In the genomic region with DNA sequence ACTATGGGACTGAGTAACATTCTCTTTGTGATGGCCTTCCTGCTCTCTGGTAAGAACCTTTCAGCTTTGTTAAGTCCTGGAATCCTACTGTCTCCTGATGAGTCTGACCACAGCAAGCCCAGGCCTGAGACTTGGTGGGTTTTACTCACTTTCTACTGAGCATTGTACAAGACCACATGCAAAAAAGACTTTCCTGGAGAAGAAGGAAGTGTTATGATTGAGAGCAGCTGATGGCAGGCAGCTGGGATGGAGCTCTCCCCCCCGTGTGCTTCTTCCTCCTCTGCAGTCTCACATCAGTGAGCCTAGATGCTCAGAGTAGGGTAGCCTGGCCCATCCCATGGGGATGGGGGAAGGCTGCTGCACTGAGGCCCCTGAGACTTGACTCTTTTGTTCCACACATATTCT, we compare ENCODE assay signal across 10 cellular contexts. TPM values are rescaled to one million over a fixed set of nuclear protein-coding genes. Genes with fewer than 3 reads are reported as not detected.
DNase-seq lines count a peak whose midpoint lies in the region; ATAC-seq, FAIRE-seq and TF ChIP-seq lines count a peak whose summit lies in the region.
"Had no signal": no experiment of that assay in that cellular context is flagged by ENCODE, and none has a peak within 500 bp of the region (broad histone marks: within the 10 kb centered on the region; RNA-seq: fewer than 3 reads in every experiment).

No MANE protein-coding gene starts in this region.

- no peaks in the 10 kb centered on the region for H3K9me3 ChIP-seq in GM12878 (replicated peaks; ENCODE audit: control insufficient read depth, insufficient read depth, low read length)

- RAD21 ChIA-PET in GM12878 (lab: Charles Lee; ENCODE audit: unreplicated experiment) = interaction anchor here (0.6 to 16.0 kb wide), 25 partner anchors 9 to 257 kb away, joined by 3 to 426 read pairs (median 4); a partner anchor contains a TSS

- peak overlapping the region; percentile 59 for H3K27ac ChIP-seq in GM12878 (ENCODE audit: control insufficient read depth, insufficient read depth)
- H3K27ac ChIP-seq: cardiac muscle cell had no signal

- 0% methylated on average over 1 of the region's 1 CpG for WGBS in GM12878 (ENCODE audit: insufficient coverage, insufficient replicate concordance, low lambda C conversion rate, missing lambda C conversion rate)

- no peak for DNase-seq in GM12891 (ENCODE audit: insufficient read length, low spot score)
- peak; percentile 83 for DNase-seq in GM12878 (ENCODE audit: low read depth, low spot score)
- no peak for DNase-seq in SHP77 treated with DMSO at 0.1 percent for 48 hours (lab: John Stamatoyannopoulos, UW)
- DNase-seq: posterior cingulate gyrus had no signal

- intact Hi-C loops in GM12878 (cut with micrococcal nuclease; ENCODE audit: unreplicated experiment) = loop anchor here (10.0 kb wide), 1 partner anchor 427 kb away; a partner anchor contains a TSS

- SMC1A ChIA-PET in GM12878 (lab: Charles Lee; ENCODE audit: uncharacterized antibody, unreplicated experiment) = interaction anchor here (0.8 to 33.7 kb wide), 16 partner anchors 4 to 544 kb away, joined by 3 to 882 read pairs (median 6); a partner anchor contains a TSS

- CTCF ChIA-PET in GM12878 (lab: Yijun Ruan, JAX) = interaction anchor here (0.6 to 10.5 kb wide), 19 partner anchors 10 to 545 kb away, joined by 3 to 114 read pairs (median 5); a partner anchor contains a TSS

- peak overlapping the region; percentile 13; the same call in 1 of the 2 replicates for H2AFZ ChIP-seq in GM12878 (ENCODE audit: control insufficient read depth, low read depth, low read length)

- H3K9ac ChIP-seq in GM12878 (ENCODE audit: control insufficient read depth, insufficient read depth, low read length) = no peak overlapping the region; the same call in 1 of the 2 replicates

- in situ Hi-C loops in GM12878 (cut with MboI) = no loop called here

- TF ChIP-seq RAD21 in GM12878 (IDR thresholded peaks at IDR 0.05; ENCODE audit: insufficient read depth, low read depth, low read length) = no peak

- TF ChIP-seq POLR2A in GM12891 (IDR thresholded peaks at IDR 0.05; ENCODE audit: low read depth, low read length) (no peak), GM12878 (IDR thresholded peaks at IDR 0.05; ENCODE audit: low read depth, low read length) (no peak)

- no peak for TF ChIP-seq CTCF in GM12878 (IDR thresholded peaks at IDR 0.05 in 2 of 3, conservative IDR thresholded peaks at IDR 0.05 in 1 of 3; ENCODE audit: control insufficient read depth in 2 of 3, extremely low read depth in 1 of 3, insufficient read depth in 1 of 3, low read depth in 3 of 3, low read length in 3 of 3)

- BruUV-seq in GM12878 (replicated peaks; lab: Mats Ljungman, UMichigan) = no TSS peak

- TF ChIP-seq EP300 in GM12878 (IDR thresholded peaks at IDR 0.05; ENCODE audit: borderline replicate concordance in 1 of 2, control insufficient read depth in 1 of 2, low read depth in 2 of 2, low read length in 2 of 2) = 0 out of 4 replicates have a peak, but pooled peaks of 1 of the 2 experiments have one; percentile 36

- ATAC-seq in GM19467 (IDR thresholded peaks at IDR 0.05; ENCODE audit: unreplicated experiment) (peak; percentile 40), HG03342 (IDR thresholded peaks at IDR 0.05; ENCODE audit: unreplicated experiment) (peak; percentile 49), GM12878 (peak; percentile 59), HG02571 (IDR thresholded peaks at IDR 0.05; ENCODE audit: unreplicated experiment) (no peak), HG03565 (IDR thresholded peaks at IDR 0.05; ENCODE audit: unreplicated experiment) (no peak), GM18520 (IDR thresholded peaks at IDR 0.05; ENCODE audit: unreplicated experiment) (no peak)

- no peaks in the 10 kb centered on the region for H3K27me3 ChIP-seq in GM12878 (replicated peaks in 1 of 2; ENCODE audit: control insufficient read depth in 2 of 2, insufficient read depth in 2 of 2, low read length in 1 of 2)
- H3K27me3 ChIP-seq: cardiac muscle cell had no signal

- peaks cover 19% of the 10 kb centered on the region for H3K79me2 ChIP-seq in GM12878 (ENCODE audit: control insufficient read depth, insufficient read depth, low read length)

- no peaks in the 10 kb centered on the region for H4K20me1 ChIP-seq in GM12878 (ENCODE audit: control insufficient read depth, insufficient read depth)

- POLR2A ChIA-PET in GM12878 (lab: Charles Lee) = interaction anchor here (0.6 to 9.9 kb wide), 12 partner anchors 9 to 171 kb away, joined by 3 to 165 read pairs (median 4); no protein-coding TSS in a partner anchor

- H3K36me3 ChIP-seq in GM12878 (ENCODE audit: control insufficient read depth in 2 of 2, insufficient read depth in 2 of 2, low read length in 1 of 2) = no peaks in the 10 kb centered on the region; a peak in 1 of 4 replicates
- H3K36me3 ChIP-seq: cardiac muscle cell had no signal

- peaks cover 56% of the 10 kb centered on the region for H3K4me1 ChIP-seq in GM12878 (ENCODE audit: control insufficient read depth, insufficient read depth, low read length)

- H3K4me2 ChIP-seq in GM12878 (ENCODE audit: control insufficient read depth, insufficient read depth) = peak overlapping the region; percentile 74

- peak overlapping the region; percentile 24; the same call in 1 of the 2 replicates for H3K4me3 ChIP-seq in GM12878
- H3K4me3 ChIP-seq: cardiac muscle cell had no signal

- FAIRE-seq in GM12891 (lab: Jason Lieb, UNC) (peak; percentile 69), GM12878 (lab: Jason Lieb, UNC) (peak; percentile 73)

TF ChIP-seq in GM12891, 5 proteins besides CTCF, POLR2A, EP300 and RAD21:
- TF ChIP-seq SPI1 (IDR thresholded peaks at IDR 0.05; ENCODE audit: low read depth, low read length) = peak; percentile 30; the same call in 1 of the 2 replicates
- no peak for TF ChIP-seq PAX5 (IDR thresholded peaks at IDR 0.05; ENCODE audit: insufficient read depth, low read length, severe bottlenecking)
- TF ChIP-seq TAF1 (IDR thresholded peaks at IDR 0.05; ENCODE audit: low read depth, low read length) = no peak

TF ChIP-seq in GM12878, 131 proteins besides CTCF, POLR2A, EP300 and RAD21 (continues in another document):
- TF ChIP-seq MYB (IDR thresholded peaks at IDR 0.05; ENCODE audit: borderline replicate concordance, low read depth, low read length) (no peak), TBL1XR1 (IDR thresholded peaks at IDR 0.05; ENCODE audit: low read depth, low read length) (peak; percentile 70; the same call in 1 of the 2 replicates), ATF7 (IDR thresholded peaks at IDR 0.05; ENCODE audit: low read depth) (0 out of 2 replicates have a peak, but pooled peaks have one; percentile 15), EED (IDR thresholded peaks at IDR 0.05; ENCODE audit: low read depth) (peak; percentile 50; the same call in 1 of the 2 replicates), BHLHE40 (IDR thresholded peaks at IDR 0.05; ENCODE audit: borderline replicate concordance in 1 of 2, low read depth in 2 of 2, low read length in 1 of 2) (peak in 1 of 2 experiments; percentile 9; a peak in 1 of 4 replicates), IKZF2 (IDR thresholded peaks at IDR 0.05) (peak; percentile 77 to 85), SPI1 (IDR thresholded peaks at IDR 0.05; ENCODE audit: borderline replicate concordance, insufficient read depth, low read depth, low read length) (peak; percentile 55), FOXK2 (IDR thresholded peaks at IDR 0.05) (no peak), PAX5 (IDR thresholded peaks at IDR 0.05; ENCODE audit: borderline replicate concordance, low read depth, low read length) (0 out of 2 replicates have a peak, but pooled peaks have one; percentile 33), NFIC (IDR thresholded peaks at IDR 0.05; ENCODE audit: low read depth, low read length) (peak; percentile 52; the same call in 1 of the 2 replicates), SRF (IDR thresholded peaks at IDR 0.05; ENCODE audit: low read depth in 2 of 2, low read length in 2 of 2) (no peak), RUNX3 (IDR thresholded peaks at IDR 0.05; ENCODE audit: low read length) (peak; percentile 81), MEF2B (IDR thresholded peaks at IDR 0.05; ENCODE audit: partially characterized antibody, poor library complexity, severe bottlenecking) (peak; percentile 61), RB1 (IDR thresholded peaks at IDR 0.05; ENCODE audit: borderline replicate concordance) (no peak), TARDBP (IDR thresholded peaks at IDR 0.05; ENCODE audit: borderline replicate concordance) (0 out of 2 replicates have a peak, but pooled peaks have one; percentile 47), IKZF1 (conservative IDR thresholded peaks at IDR 0.05) (peak; percentile 78)
- TF ChIP-seq, protein P1, sequence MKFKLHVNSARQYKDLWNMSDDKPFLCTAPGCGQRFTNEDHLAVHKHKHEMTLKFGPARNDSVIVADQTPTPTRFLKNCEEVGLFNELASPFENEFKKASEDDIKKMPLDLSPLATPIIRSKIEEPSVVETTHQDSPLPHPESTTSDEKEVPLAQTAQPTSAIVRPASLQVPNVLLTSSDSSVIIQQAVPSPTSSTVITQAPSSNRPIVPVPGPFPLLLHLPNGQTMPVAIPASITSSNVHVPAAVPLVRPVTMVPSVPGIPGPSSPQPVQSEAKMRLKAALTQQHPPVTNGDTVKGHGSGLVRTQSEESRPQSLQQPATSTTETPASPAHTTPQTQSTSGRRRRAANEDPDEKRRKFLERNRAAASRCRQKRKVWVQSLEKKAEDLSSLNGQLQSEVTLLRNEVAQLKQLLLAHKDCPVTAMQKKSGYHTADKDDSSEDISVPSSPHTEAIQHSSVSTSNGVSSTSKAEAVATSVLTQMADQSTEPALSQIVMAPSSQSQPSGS (IDR thresholded peaks at IDR 0.05; ENCODE audit: low read length) = peak; percentile 7; the same call in 1 of the 2 replicates

RNA-seq across cellular contexts. Expression of a gene that starts 36.4 kb away (rescaled TPM):
- 14.8 TPM for polyA plus RNA-seq in GM12891 (2012; ENCODE audit: low read depth, missing spikeins)
- 126 and 130 TPM in 2 replicates for total RNA-seq in GM12878 (2013; cell fraction: nucleolus; rRNA removed)
- 40.9 and 50.5 TPM in 2 replicates for total RNA-seq in GM12878 (2014; rRNA removed)
- 57.6 and 58.8 TPM in 2 replicates for total RNA-seq in GM12878 (2014; rRNA removed; fragmentation: Illumina TruSeq; extraction: Trizol)
- 41.9 and 49.8 TPM in 2 replicates for total RNA-seq in GM12878 (2021)
- 18.9 TPM for polyA plus RNA-seq in GM12878 (2011; ENCODE audit: low read depth)
- polyA plus RNA-seq in GM12878 (2011; rRNA removed) = 100 and 126 TPM in 2 replicates
- 49.2 and 59.8 TPM in 2 replicates for polyA plus RNA-seq in GM12878 (2011; cell fraction: cytosol; rRNA removed)
- polyA plus RNA-seq in GM12878 (2011; cell fraction: nucleus; rRNA removed) = 32.9 and 37.0 TPM in 2 replicates
- polyA plus RNA-seq in GM12878 (2012) = 18.5 and 26.0 TPM in 2 replicates
- 75.1 and 112 TPM in 2 replicates for polyA plus RNA-seq in GM12878 (2014; fragmentation: Illumina TruSeq; extraction: Trizol)
- polyA plus RNA-seq in GM12878 (2014; fragmentation: Nextera tagmentation; extraction: Ambion mirVana) = 10 to 100 TPM; 68.0 to 79.5 TPM
- 40.6 and 50.0 TPM in 2 replicates for polyA plus RNA-seq in GM12878 (2014; rRNA removed)
- polyA plus RNA-seq in GM12878 (2016; fragmentation: Nextera tagmentation; extraction: Ambion mirVana) = 10 to 100 TPM; 48.5 to 53.5 TPM
- polyA minus RNA-seq in GM12878 (2011; rRNA and poly(A)+ RNA removed) = 63.2 and 76.4 TPM in 2 replicates
- 14.0 and 20.2 TPM in 2 replicates for polyA minus RNA-seq in GM12878 (2011; cell fraction: cytosol; rRNA and poly(A)+ RNA removed)
- 45.3 and 52.9 TPM in 2 replicates for polyA minus RNA-seq in GM12878 (2011; cell fraction: nucleus; rRNA and poly(A)+ RNA removed)
- total RNA-seq: cardiac muscle cell had no signal
- polyA plus RNA-seq: cardiac muscle cell had no signal

Comparison
In these comparisons a context has a peak if more than half of its experiments do, and no peak if none do; other contexts are left out.
1. ATAC-seq: peak in GM19467 (single experiment), HG03342 (single experiment) and GM12878 (single experiment); none in HG02571 (single experiment), HG03565 (single experiment) and GM18520 (single experiment).